Comparison of ENCODE assay signal across 18 cellular contexts in the genomic region with DNA sequence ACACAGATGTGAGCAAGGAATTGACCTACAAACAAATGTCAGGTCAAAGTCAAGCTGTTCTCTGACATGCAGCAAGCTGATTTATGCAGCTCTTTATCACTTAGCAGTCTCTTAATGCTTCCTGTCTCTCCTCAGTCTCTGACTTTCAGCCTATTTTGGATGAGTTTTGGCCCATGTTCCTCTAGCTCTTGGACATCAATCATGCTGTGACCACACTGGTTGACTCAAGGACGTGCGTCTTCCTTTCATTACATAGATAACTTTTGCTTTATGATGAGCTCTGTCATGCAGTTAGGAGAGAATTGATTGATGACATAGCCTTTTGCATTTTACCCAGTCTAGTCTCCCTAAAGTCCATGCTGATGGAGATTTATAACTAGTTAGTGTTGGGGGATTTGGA. TPM values are rescaled to one million over a fixed set of nuclear protein-coding genes. Genes with fewer than 3 reads are reported as not detected.
DNase-seq lines count a peak whose midpoint lies in the region; ATAC-seq, FAIRE-seq and TF ChIP-seq lines count a peak whose summit lies in the region.
"Had no signal": no experiment of that assay in that cellular context is flagged by ENCODE, and none has a peak within 500 bp of the region (broad histone marks: within the 10 kb centered on the region; RNA-seq: fewer than 3 reads in every experiment).

No MANE protein-coding gene starts in this region.

- 80% methylated on average over 2 of the region's 2 CpGs for WGBS in GM12878 (ENCODE audit: insufficient coverage, insufficient replicate concordance, low lambda C conversion rate, missing lambda C conversion rate)

- H3K9ac ChIP-seq in GM12878 (ENCODE audit: control insufficient read depth, insufficient read depth, low read length) = no peak overlapping the region

- SMC1A ChIA-PET in GM12878 (lab: Charles Lee; ENCODE audit: uncharacterized antibody, unreplicated experiment) = interaction anchor here (0.7 to 1.8 kb wide), 12 partner anchors 8 to 71 kb away, joined by 3 to 9 read pairs (median 3); partner anchors contain the start of genes DCP2 and SRP19

- H4K20me1 ChIP-seq in GM12878 (ENCODE audit: control insufficient read depth, insufficient read depth) = no peaks in the 10 kb centered on the region

- H3K9me3 Mint-ChIP-seq in stimulated activated effector memory CD8-positive, alpha-beta T cell treated with anti-CD3 and anti-CD28 coated beads, Interleukin-12 subunit alpha, Interleukin-12 subunit beta, amount 100 ng/mL, for 72 hours = peaks cover 4% of the 10 kb centered on the region
- H3K9me3 Mint-ChIP-seq: nephron progenitor cell had no signal

- CTCF ChIA-PET in GM12878 (lab: Yijun Ruan, JAX) = interaction anchor here (0.7 to 1.2 kb wide), 3 partner anchors 30 to 65 kb away, joined by 3 to 5 read pairs (median 4); no protein-coding TSS in a partner anchor

- FAIRE-seq in GM12878 (lab: Jason Lieb, UNC) = no peak
- no peak for FAIRE-seq in RCC 7860 (lab: Jason Lieb, UNC)
- FAIRE-seq: endometrium had no signal

- H2AFZ ChIP-seq in GM12878 (ENCODE audit: control insufficient read depth, low read depth, low read length) = peak overlapping the region; percentile 3; the same call in 1 of the 2 replicates

- POLR2A ChIA-PET in GM12878 (lab: Charles Lee) = interaction anchor here (0.6 to 1.4 kb wide), 4 partner anchors 10 to 54 kb away, joined by 3 to 4 read pairs (median 3); no protein-coding TSS in a partner anchor

- intact Hi-C loops in GM12878 (cut with micrococcal nuclease; ENCODE audit: unreplicated experiment) = no loop called here

- RAD21 ChIA-PET in GM12878 (lab: Charles Lee; ENCODE audit: unreplicated experiment) = interaction anchor here (1.0 to 1.4 kb wide), 5 partner anchors 9 to 48 kb away, joined by 3 to 7 read pairs (median 4); partner anchors contain the start of gene REEP5

- DNase-seq in cardiac muscle cell (ENCODE audit: low read depth in 1 of 2, low spot score in 1 of 2) (peak; percentile 5 to 19), right atrium auricular region (ENCODE audit: low spot score) (no peak), NOMO-1 (lab: John Stamatoyannopoulos, UW; ENCODE audit: unreplicated experiment in 2 of 2) (peak; percentile 82 to 88), GM12878 (ENCODE audit: low read depth, low spot score) (no peak), DMS53 (lab: John Stamatoyannopoulos, UW) (no peak), RCC 7860 (ENCODE audit: low spot score) (no peak)
- DNase-seq in stimulated activated effector memory CD8-positive, alpha-beta T cell treated with anti-CD3 and anti-CD28 coated beads, Interleukin-12 subunit alpha, Interleukin-12 subunit beta, amount 100 ng/mL, for 72 hours (ENCODE audit: low spot score in 2 of 2) = no peak
- DNase-seq: activated CD4-positive, alpha-beta T cell treated with anti-CD3 and anti-CD28 coated beads, Interleukin-2, amount 50 U/mL, for 1 hour; mammary epithelial cell; NCI-H1930; NCI-H526 treated with DMSO at 0.1 percent for 48 hours; nephron progenitor cell; retina; substantia nigra had no signal

- H3K4me3 Mint-ChIP-seq in stimulated activated effector memory CD8-positive, alpha-beta T cell treated with anti-CD3 and anti-CD28 coated beads, Interleukin-12 subunit alpha, Interleukin-12 subunit beta, amount 100 ng/mL, for 72 hours = no peak overlapping the region
- H3K4me3 Mint-ChIP-seq: nephron progenitor cell had no signal

- no peak for TF ChIP-seq EP300 in GM12878 (IDR thresholded peaks at IDR 0.05; ENCODE audit: borderline replicate concordance in 1 of 2, control insufficient read depth in 1 of 2, low read depth in 2 of 2, low read length in 2 of 2)

- H3K27me3 ChIP-seq in cardiac muscle cell = no peaks in the 10 kb centered on the region
- H3K27me3 ChIP-seq in right atrium auricular region = no peaks in the 10 kb centered on the region
- no peaks in the 10 kb centered on the region for H3K27me3 ChIP-seq in GM12878 (replicated peaks in 1 of 2; ENCODE audit: control insufficient read depth in 2 of 2, insufficient read depth in 2 of 2, low read length in 1 of 2)
- H3K27me3 ChIP-seq: adrenal gland, gastroesophageal sphincter had no signal

- TF ChIP-seq CTCF in cardiac muscle cell (IDR thresholded peaks at IDR 0.05; ENCODE audit: low read depth, low read length) (no peak), right atrium auricular region (IDR thresholded peaks at IDR 0.05) (no peak), GM12878 (IDR thresholded peaks at IDR 0.05 in 2 of 3, conservative IDR thresholded peaks at IDR 0.05 in 1 of 3; ENCODE audit: control insufficient read depth in 2 of 3, extremely low read depth in 1 of 3, insufficient read depth in 1 of 3, low read depth in 3 of 3, low read length in 3 of 3) (no peak)

- H3K27ac ChIP-seq in cardiac muscle cell = no peak overlapping the region
- no peak overlapping the region for H3K27ac ChIP-seq in right atrium auricular region
- no peak overlapping the region for H3K27ac ChIP-seq in GM12878 (ENCODE audit: control insufficient read depth, insufficient read depth)
- H3K27ac ChIP-seq: adrenal gland, gastroesophageal sphincter had no signal

- in situ Hi-C loops in GM12878 (cut with MboI) = no loop called here

- no peak for TF ChIP-seq RAD21 in GM12878 (IDR thresholded peaks at IDR 0.05; ENCODE audit: insufficient read depth, low read depth, low read length)

- H3K36me3 ChIP-seq in cardiac muscle cell (no peaks in the 10 kb centered on the region), right atrium auricular region (no peaks in the 10 kb centered on the region), GM12878 (ENCODE audit: control insufficient read depth in 2 of 2, insufficient read depth in 2 of 2, low read length in 1 of 2) (no peaks in the 10 kb centered on the region)
- H3K36me3 ChIP-seq: adrenal gland, gastroesophageal sphincter had no signal

- no TSS peak for BruUV-seq in GM12878 (replicated peaks; lab: Mats Ljungman, UMichigan)

- TF ChIP-seq POLR2A in GM12878 (IDR thresholded peaks at IDR 0.05; ENCODE audit: low read depth, low read length) = no peak

- H3K4me1 Mint-ChIP-seq in stimulated activated effector memory CD8-positive, alpha-beta T cell treated with anti-CD3 and anti-CD28 coated beads, Interleukin-12 subunit alpha, Interleukin-12 subunit beta, amount 100 ng/mL, for 72 hours = peaks cover 43% of the 10 kb centered on the region

- peaks cover 10% of the 10 kb centered on the region for H3K36me3 Mint-ChIP-seq in stimulated activated effector memory CD8-positive, alpha-beta T cell treated with anti-CD3 and anti-CD28 coated beads, Interleukin-12 subunit alpha, Interleukin-12 subunit beta, amount 100 ng/mL, for 72 hours

- H3K27ac Mint-ChIP-seq in stimulated activated effector memory CD8-positive, alpha-beta T cell treated with anti-CD3 and anti-CD28 coated beads, Interleukin-12 subunit alpha, Interleukin-12 subunit beta, amount 100 ng/mL, for 72 hours = no peak overlapping the region
- H3K27ac Mint-ChIP-seq: nephron progenitor cell had no signal

- H3K9me3 ChIP-seq in cardiac muscle cell (ENCODE audit: low read depth) = no peaks in the 10 kb centered on the region
- no peaks in the 10 kb centered on the region for H3K9me3 ChIP-seq in right atrium auricular region
- peaks cover 5% of the 10 kb centered on the region for H3K9me3 ChIP-seq in GM12878 (replicated peaks; ENCODE audit: control insufficient read depth, insufficient read depth, low read length)
- H3K9me3 ChIP-seq: adrenal gland, gastroesophageal sphincter had no signal

- H3K4me1 ChIP-seq in cardiac muscle cell (ENCODE audit: low read depth) = peaks cover 9% of the 10 kb centered on the region
- peaks cover 0 to 6% of the 10 kb centered on the region in 2 donors for H3K4me1 ChIP-seq in right atrium auricular region
- peaks cover 43% of the 10 kb centered on the region for H3K4me1 ChIP-seq in GM12878 (ENCODE audit: control insufficient read depth, insufficient read depth, low read length)
- H3K4me1 ChIP-seq: gastroesophageal sphincter had no signal

- no peak overlapping the region for H3K4me2 ChIP-seq in GM12878 (ENCODE audit: control insufficient read depth, insufficient read depth)

- H3K4me3 ChIP-seq in cardiac muscle cell (no peak overlapping the region), right atrium auricular region (no peak overlapping the region), GM12878 (no peak overlapping the region)
- H3K4me3 ChIP-seq: adrenal gland, gastroesophageal sphincter had no signal

- H3K79me2 ChIP-seq in GM12878 (ENCODE audit: control insufficient read depth, insufficient read depth, low read length) = peaks cover 10% of the 10 kb centered on the region

- ATAC-seq in GM12878 (peak; percentile 14), HG02571 (IDR thresholded peaks at IDR 0.05; ENCODE audit: unreplicated experiment) (no peak)
- ATAC-seq in stimulated activated effector memory CD8-positive, alpha-beta T cell treated with anti-CD3 and anti-CD28 coated beads, Interleukin-12 subunit alpha, Interleukin-12 subunit beta, amount 100 ng/mL, for 72 hours = peak; percentile 11
- ATAC-seq: gastroesophageal sphincter had no signal

RNA-seq across cellular contexts. Expression of gene REEP5, which starts 9.4 kb away (rescaled TPM):
- 27.0 and 30.4 TPM in 2 replicates for total RNA-seq in cardiac muscle cell
- 138 TPM in 2 replicates for polyA plus RNA-seq in cardiac muscle cell
- total RNA-seq in right atrium auricular region = 100 to 1,000 TPM in 1 of 2 donors, 10 to 100 TPM in 1; 77.7 to 140 TPM
- 20.2 and 25.9 TPM in 2 replicates for total RNA-seq in GM12878 (2013; cell fraction: nucleolus; rRNA removed)
- total RNA-seq in GM12878 (2014; rRNA removed) = 54.8 and 61.3 TPM in 2 replicates
- 28.6 and 30.5 TPM in 2 replicates for total RNA-seq in GM12878 (2014; rRNA removed; fragmentation: Illumina TruSeq; extraction: Trizol)
- total RNA-seq in GM12878 (2021) = 56.2 and 61.2 TPM in 2 replicates
- polyA plus RNA-seq in GM12878 (2011; ENCODE audit: low read depth) = 14.3 TPM
- 104 and 131 TPM in 2 replicates for polyA plus RNA-seq in GM12878 (2011; rRNA removed)
- polyA plus RNA-seq in GM12878 (2011; cell fraction: cytosol; rRNA removed) = 79.5 and 146 TPM in 2 replicates
- polyA plus RNA-seq in GM12878 (2011; cell fraction: nucleus; rRNA removed) = 55.7 and 70.0 TPM in 2 replicates
- 39.0 and 40.3 TPM in 2 replicates for polyA plus RNA-seq in GM12878 (2012)
- 46.9 and 50.1 TPM in 2 replicates for polyA plus RNA-seq in GM12878 (2014; fragmentation: Illumina TruSeq; extraction: Trizol)
- 100 to 1,000 TPM; 196 to 211 TPM for polyA plus RNA-seq in GM12878 (2014; fragmentation: Nextera tagmentation; extraction: Ambion mirVana)
- 95.3 and 96.8 TPM in 2 replicates for polyA plus RNA-seq in GM12878 (2014; rRNA removed)
- 100 to 1,000 TPM; 188 to 204 TPM for polyA plus RNA-seq in GM12878 (2016; fragmentation: Nextera tagmentation; extraction: Ambion mirVana)
- polyA minus RNA-seq in GM12878 (2011; rRNA and poly(A)+ RNA removed) = 114 and 115 TPM in 2 replicates
- 38.6 and 40.8 TPM in 2 replicates for polyA minus RNA-seq in GM12878 (2011; cell fraction: cytosol; rRNA and poly(A)+ RNA removed)
- polyA minus RNA-seq in GM12878 (2011; cell fraction: nucleus; rRNA and poly(A)+ RNA removed) = 29.9 and 53.7 TPM in 2 replicates

RNA-seq across cellular contexts. Expression of gene DCP2, which starts 45.1 kb away (rescaled TPM):
- total RNA-seq in cardiac muscle cell = 20.7 and 23.9 TPM in 2 replicates
- 17.6 and 19.9 TPM in 2 replicates for polyA plus RNA-seq in cardiac muscle cell
- total RNA-seq in right atrium auricular region = 10 to 100 TPM; 10.8 to 12.8 TPM
- total RNA-seq in GM12878 (2013; cell fraction: nucleolus; rRNA removed) = 124 and 133 TPM in 2 replicates
- 49.6 and 51.7 TPM in 2 replicates for total RNA-seq in GM12878 (2014; rRNA removed)
- 59.3 and 61.8 TPM in 2 replicates for total RNA-seq in GM12878 (2014; rRNA removed; fragmentation: Illumina TruSeq; extraction: Trizol)
- 81.6 and 82.2 TPM in 2 replicates for total RNA-seq in GM12878 (2021)
- 21.7 TPM for polyA plus RNA-seq in GM12878 (2011; ENCODE audit: low read depth)
- polyA plus RNA-seq in GM12878 (2011; rRNA removed) = 34.7 and 51.7 TPM in 2 replicates
- 20.5 and 25.7 TPM in 2 replicates for polyA plus RNA-seq in GM12878 (2011; cell fraction: cytosol; rRNA removed)
- polyA plus RNA-seq in GM12878 (2011; cell fraction: nucleus; rRNA removed) = 16.9 and 19.4 TPM in 2 replicates
- polyA plus RNA-seq in GM12878 (2012) = 25.6 and 28.8 TPM in 2 replicates
- polyA plus RNA-seq in GM12878 (2014; fragmentation: Illumina TruSeq; extraction: Trizol) = 43.8 and 54.2 TPM in 2 replicates
- 10 to 100 TPM; 23.4 to 25.3 TPM for polyA plus RNA-seq in GM12878 (2014; fragmentation: Nextera tagmentation; extraction: Ambion mirVana)
- 30.6 and 34.6 TPM in 2 replicates for polyA plus RNA-seq in GM12878 (2014; rRNA removed)
- 10 to 100 TPM; 51.0 to 55.1 TPM for polyA plus RNA-seq in GM12878 (2016; fragmentation: Nextera tagmentation; extraction: Ambion mirVana)
- polyA minus RNA-seq in GM12878 (2011; rRNA and poly(A)+ RNA removed) = 57.8 and 67.6 TPM in 2 replicates
- polyA minus RNA-seq in GM12878 (2011; cell fraction: cytosol; rRNA and poly(A)+ RNA removed) = 18.4 and 18.5 TPM in 2 replicates
- polyA minus RNA-seq in GM12878 (2011; cell fraction: nucleus; rRNA and poly(A)+ RNA removed) = 50.8 and 62.6 TPM in 2 replicates

Comparison
In these comparisons a context has a peak if more than half of its experiments do, and no peak if none do; other contexts are left out.
1. DNase-seq: peak in cardiac muscle cell (2 of 2) and NOMO-1 (2 of 2); none in right atrium auricular region (single experiment), GM12878 (single experiment), stimulated activated effector memory CD8-positive, alpha-beta T cell treated with anti-CD3 and anti-CD28 coated beads, Interleukin-12 subunit alpha, Interleukin-12 subunit beta, amount 100 ng/mL, for 72 hours (0 of 2), DMS53 (single experiment) and RCC 7860 (single experiment).